Comparison of ENCODE assay signal across 14 cellular contexts in the genomic region with DNA sequence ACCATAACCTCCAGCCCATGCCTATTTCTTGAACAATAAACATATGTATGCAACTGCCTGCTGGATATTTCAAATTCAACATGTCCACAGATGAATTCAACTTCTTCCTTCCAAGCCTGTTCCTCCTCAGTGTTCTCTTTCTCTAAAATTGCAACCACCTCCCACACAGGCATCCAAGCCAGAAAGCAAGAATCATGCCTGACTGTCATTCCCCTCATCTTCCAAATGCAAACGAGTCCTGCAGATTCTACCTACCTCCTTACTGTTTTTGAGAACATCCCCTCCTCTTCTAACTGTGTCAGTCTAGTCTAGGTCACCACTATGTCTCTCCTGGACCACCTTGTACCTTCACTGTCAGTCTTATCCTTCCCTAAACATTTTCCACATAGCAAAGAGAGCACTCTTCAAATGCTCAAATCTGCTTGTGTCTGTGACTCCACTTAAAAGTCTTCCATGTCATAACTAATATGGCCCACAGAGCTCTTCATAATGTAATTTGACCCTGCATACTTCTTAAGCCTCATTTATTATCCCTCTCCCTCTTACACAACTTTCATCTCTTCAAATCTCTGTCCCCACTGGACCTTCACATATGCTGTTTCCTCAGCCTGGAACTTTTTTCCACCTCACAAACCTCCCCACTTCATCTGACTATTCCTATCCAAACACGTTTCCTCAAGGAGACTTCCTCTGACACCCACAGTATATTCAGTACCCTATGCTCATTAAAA. TPM values are rescaled to one million over a fixed set of nuclear protein-coding genes. Genes with fewer than 3 reads are reported as not detected.
"Had no signal": no experiment of that assay in that cellular context is flagged by ENCODE, and none has a peak within 500 bp of the region (broad histone marks: within the 10 kb centered on the region; RNA-seq: fewer than 3 reads in every experiment).

No MANE protein-coding gene starts in this region.

- DNase-seq: activated CD4-positive, alpha-beta T cell treated with anti-CD3 and anti-CD28 coated beads, Interleukin-2, amount 10 ng/mL, durations not matched to agents 7 days and 5 days; activated CD8-positive, alpha-beta memory T cell treated with anti-CD3 and anti-CD28 coated beads, Interleukin-2, amount 50 U/mL, for 48 hours; activated gamma-delta T cell treated with Interleukin-2 at 50 U/mL for 16 hours; endodermal cell; erythroblast; foreskin keratinocyte; glutamatergic neuron; stimulated activated CD4-positive, alpha-beta T cell treated with anti-CD3 and anti-CD28 coated beads, Interleukin-15, amount 100 ng/mL, for 24 hours; stimulated activated CD4-positive, alpha-beta T cell treated with anti-CD3 and anti-CD28 coated beads, Interleukin-4, amount 100 ng/mL, for 1 hour; stimulated activated naive B cell treated with anti-CD40 and anti-IgM and Interleukin-4, amounts not matched to agents 10 μg/mL and 1 μg/mL and 100 μg/mL, for 72 hours; T-cell; T-helper 9 cell; trophoblast cell had no signal

- ATAC-seq: foreskin keratinocyte; natural killer cell treated with Interleukin-12 subunit alpha and Interleukin-12 subunit beta and Interleukin-15 and Interleukin-18, amount 100 ng/mL, for 72 hours; stimulated activated naive B cell treated with anti-CD40 and anti-IgM and Interleukin-4, amounts not matched to agents 10 μg/mL and 1 μg/mL and 100 μg/mL, for 72 hours; T-cell had no signal

RNA-seq across cellular contexts. Expression of a gene that starts 25.7 kb away (rescaled TPM):
- total RNA-seq: activated CD4-positive, alpha-beta T cell treated with anti-CD3 and anti-CD28 coated beads, Interleukin-2, amount 10 ng/mL, durations not matched to agents 7 days and 5 days had no signal
